ENCODE assay signal across 10 cellular contexts in the genomic region with DNA sequence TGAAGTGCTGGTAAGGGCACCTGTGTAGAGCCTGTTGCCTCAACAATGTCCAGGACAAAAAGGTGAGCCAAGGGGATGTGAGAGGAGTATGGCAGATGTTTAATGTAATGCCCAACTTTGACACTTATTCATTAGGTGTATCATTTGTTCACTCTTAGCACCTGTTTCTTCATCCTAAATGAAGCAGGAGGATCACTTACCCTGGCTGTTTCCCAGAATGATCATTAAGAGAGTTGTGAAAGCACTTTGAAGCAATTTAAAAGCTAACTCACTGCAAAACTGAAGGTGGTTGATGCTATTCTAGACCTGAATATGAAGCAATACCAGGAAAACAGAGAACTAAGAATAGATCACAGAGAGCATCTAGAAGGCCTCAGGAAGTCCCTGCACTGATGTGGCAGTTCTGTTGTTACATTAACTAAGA. TPM values are rescaled to one million over a fixed set of nuclear protein-coding genes. Genes with fewer than 3 reads are reported as not detected.
A peak's percentile ranks its signal among the peaks of the same experiment; 100 is the strongest.
DNase-seq lines count a peak whose midpoint lies in the region; ATAC-seq and TF ChIP-seq lines count a peak whose summit lies in the region.
"Had no signal": no experiment of that assay in that cellular context is flagged by ENCODE, and none has a peak within 500 bp of the region (broad histone marks: within the 10 kb centered on the region; RNA-seq: fewer than 3 reads in every experiment).

No MANE protein-coding gene starts in this region.

- TF ChIP-seq CTCF in GM12865 (IDR thresholded peaks at IDR 0.05; ENCODE audit: insufficient read depth, low read depth, low read length, missing control alignments) = no peak
- no peak for TF ChIP-seq CTCF in activated CD8-positive, alpha-beta T cell treated with anti-CD3 and anti-CD28 coated beads for 36 hours (IDR thresholded peaks at IDR 0.05)

- CTCF ChIA-PET in activated CD8-positive, alpha-beta T cell treated with anti-CD3 and anti-CD28 coated beads for 36 hours (lab: Charles Lee) = interaction anchor here (0.9 to 2.2 kb wide), 7 partner anchors 9 to 95 kb away, joined by 3 to 8 read pairs (median 3); no protein-coding TSS in a partner anchor

- peak overlapping the region; percentile 48 for H3K4me3 Mint-ChIP-seq in activated CD8-positive, alpha-beta T cell treated with anti-CD3 and anti-CD28 coated beads for 36 hours
- H3K4me3 Mint-ChIP-seq: type B pancreatic cell had no signal

- peaks cover 6% of the 10 kb centered on the region for H3K9me3 Mint-ChIP-seq in activated CD8-positive, alpha-beta T cell treated with anti-CD3 and anti-CD28 coated beads for 36 hours

- POLR2A ChIA-PET in activated CD8-positive, alpha-beta T cell treated with anti-CD3 and anti-CD28 coated beads for 36 hours (lab: Charles Lee) = interaction anchor here (0.9 to 2.0 kb wide), 4 partner anchors 11 to 352 kb away, joined by 3 to 6 read pairs (median 4); no protein-coding TSS in a partner anchor

- H3K4me3 ChIP-seq in GM12865 (ENCODE audit: low read depth, low read length) = no peak overlapping the region

- H3K27me3 Mint-ChIP-seq in activated CD8-positive, alpha-beta T cell treated with anti-CD3 and anti-CD28 coated beads for 36 hours = no peaks in the 10 kb centered on the region
- H3K27me3 Mint-ChIP-seq: type B pancreatic cell had no signal

- peak; percentile 71 for ATAC-seq in GM19455 (IDR thresholded peaks at IDR 0.05; ENCODE audit: unreplicated experiment)
- peak; percentile 55 for ATAC-seq in HG03175 (IDR thresholded peaks at IDR 0.05; ENCODE audit: unreplicated experiment)
- peak; percentile 74 for ATAC-seq in activated CD8-positive, alpha-beta T cell treated with anti-CD3 and anti-CD28 coated beads for 36 hours

- peaks cover 9% of the 10 kb centered on the region for H3K36me3 Mint-ChIP-seq in activated CD8-positive, alpha-beta T cell treated with anti-CD3 and anti-CD28 coated beads for 36 hours (ENCODE audit: low read depth)
- H3K36me3 Mint-ChIP-seq: type B pancreatic cell had no signal

- peak overlapping the region; percentile 84 for H3K27ac Mint-ChIP-seq in activated CD8-positive, alpha-beta T cell treated with anti-CD3 and anti-CD28 coated beads for 36 hours
- H3K27ac Mint-ChIP-seq: type B pancreatic cell had no signal

- DNase-seq in GM12865 (ENCODE audit: low read depth) = peak; percentile 72
- peak; percentile 46 for DNase-seq in activated CD8-positive, alpha-beta T cell treated with anti-CD3 and anti-CD28 coated beads for 36 hours
- no peak for DNase-seq in DMS114 treated with DMSO at 0.1 percent for 48 hours (lab: John Stamatoyannopoulos, UW; ENCODE audit: unreplicated experiment)
- no peak for DNase-seq in T-helper 9 cell
- DNase-seq in COLO668 (lab: John Stamatoyannopoulos, UW; ENCODE audit: unreplicated experiment) = no peak
- no peak for DNase-seq in foreskin melanocyte
- DNase-seq: head of caudate nucleus had no signal

- intact Hi-C loops in activated CD8-positive, alpha-beta T cell treated with anti-CD3 and anti-CD28 coated beads for 36 hours (cut with micrococcal nuclease) = loop anchor here (5.0 to 10.0 kb wide), 3 partner anchors 71 to 168 kb away; a partner anchor contains a TSS

- peaks cover 57% of the 10 kb centered on the region for H3K4me1 Mint-ChIP-seq in activated CD8-positive, alpha-beta T cell treated with anti-CD3 and anti-CD28 coated beads for 36 hours (ENCODE audit: low read depth)

RNA-seq across cellular contexts. Expression of a gene that starts 3.4 kb away (rescaled TPM):
- total RNA-seq in activated CD8-positive, alpha-beta T cell treated with anti-CD3 and anti-CD28 coated beads for 36 hours = 1 to 10 TPM; 1.7 to 2.2 TPM

Comparison
In these comparisons a context has a peak if more than half of its experiments do, and no peak if none do; other contexts are left out.
1. DNase-seq: peak in GM12865 (single experiment) and activated CD8-positive, alpha-beta T cell treated with anti-CD3 and anti-CD28 coated beads for 36 hours (single experiment); none in DMS114 treated with DMSO at 0.1 percent for 48 hours (single experiment), T-helper 9 cell (single experiment), COLO668 (single experiment) and foreskin melanocyte (single experiment).
2. Peak in every context shown above with its lines, with median percentiles within 50 percentile points of each other: ATAC-seq.